31 cellular contexts compared by ENCODE assay signal in genomic region chr5:74477761-74478160, GRCh38.
"Had no signal": no experiment of that assay in that cellular context is flagged by ENCODE, and none has a peak within 500 bp of the region (broad histone marks: within the 10 kb centered on the region; RNA-seq: fewer than 3 reads in every experiment).

No MANE protein-coding gene starts in this region.

- FAIRE-seq: endometrium, frontal cortex, islet of Langerhans, urothelium cell line had no signal

- H3K27ac ChIP-seq: breast epithelium, epithelial cell of prostate, esophagus squamous epithelium, left lung, lower lobe of right lung, parathyroid adenoma, suprapubic skin, transverse colon had no signal

- H3K36me3 Mint-ChIP-seq: activated naive CD4-positive, alpha-beta T cell treated with anti-CD3 and anti-CD28 coated beads, Interleukin-2, amount 50 U/mL, for 72 hours; natural killer cell had no signal

- H3K36me3 ChIP-seq: breast epithelium, esophagus squamous epithelium, left lung, lower lobe of right lung, suprapubic skin, transverse colon had no signal

- H3K9me3 Mint-ChIP-seq: activated CD4-positive, alpha-beta memory T cell treated with anti-CD3 and anti-CD28 coated beads, Interleukin-2, amount 10 ng/mL, durations not matched to agents 7 days and 5 days; activated CD4-positive, alpha-beta T cell treated with anti-CD3 and anti-CD28 coated beads, Interleukin-2, amount 10 ng/mL, durations not matched to agents 7 days and 5 days; activated naive CD4-positive, alpha-beta T cell treated with anti-CD3 and anti-CD28 coated beads, Interleukin-2, amount 50 U/mL, for 72 hours; activated T-cell treated with anti-CD3 and anti-CD28 coated beads, Interleukin-2, amount 50 U/mL, for 24 hours; activated T-helper 17 cell treated with anti-CD3 and anti-CD28 coated beads, Interleukin-2, amount 50 U/mL, for 72 hours; central memory CD8-positive, alpha-beta T cell; dendritic cell treated with granulocyte-macrophage colony-stimulating factor and Interleukin-4, amounts not matched to agents 40 ng/mL and 50 ng/mL, for 4 days; natural killer cell; T-helper 2 cell treated with Interferon-gamma antibody and Interleukin-4, amounts not matched to agents 5 μg/mL and 100 μg/mL, for 36 hours had no signal

- H3K9me3 ChIP-seq: breast epithelium, esophagus squamous epithelium, left lung, lower lobe of right lung, suprapubic skin, transverse colon had no signal

- DNase-seq: activated CD4-positive, alpha-beta memory T cell treated with anti-CD3 and anti-CD28 coated beads, Interleukin-2, amount 10 ng/mL, durations not matched to agents 7 days and 5 days; activated CD4-positive, alpha-beta T cell treated with anti-CD3 and anti-CD28 coated beads for 1 hour; activated CD4-positive, alpha-beta T cell treated with anti-CD3 and anti-CD28 coated beads, Interleukin-2, amount 10 ng/mL, durations not matched to agents 7 days and 5 days; activated CD8-positive, alpha-beta memory T cell treated with anti-CD3 and anti-CD28 coated beads, Interleukin-2, amount 50 U/mL, for 48 hours; activated naive CD4-positive, alpha-beta T cell; activated T-cell treated with anti-CD3 and anti-CD28 coated beads, Interleukin-2, amount 50 U/mL, for 24 hours; effector CD4-positive, alpha-beta T cell; esophagus squamous epithelium; left lung; lower lobe of right lung; mesendoderm; natural killer cell; occipital lobe; stimulated activated CD4-positive, alpha-beta T cell treated with anti-CD3 and anti-CD28 coated beads, Interleukin-15, amount 100 ng/mL, for 24 hours; stimulated activated naive CD4-positive, alpha-beta T cell; T-helper 1 cell; transverse colon had no signal

- H3K27ac Mint-ChIP-seq: activated CD4-positive, alpha-beta memory T cell treated with anti-CD3 and anti-CD28 coated beads, Interleukin-2, amount 10 ng/mL, durations not matched to agents 7 days and 5 days; activated CD4-positive, alpha-beta T cell treated with anti-CD3 and anti-CD28 coated beads, Interleukin-2, amount 10 ng/mL, durations not matched to agents 7 days and 5 days; activated naive CD4-positive, alpha-beta T cell treated with anti-CD3 and anti-CD28 coated beads, Interleukin-2, amount 50 U/mL, for 72 hours; activated T-cell treated with anti-CD3 and anti-CD28 coated beads, Interleukin-2, amount 50 U/mL, for 24 hours; activated T-helper 17 cell treated with anti-CD3 and anti-CD28 coated beads, Interleukin-2, amount 50 U/mL, for 72 hours; dendritic cell treated with granulocyte-macrophage colony-stimulating factor and Interleukin-4, amounts not matched to agents 40 ng/mL and 50 ng/mL, for 4 days; natural killer cell; T-helper 2 cell treated with Interferon-gamma antibody and Interleukin-4, amounts not matched to agents 5 μg/mL and 100 μg/mL, for 36 hours had no signal

- H3K4me1 Mint-ChIP-seq: activated T-helper 17 cell treated with anti-CD3 and anti-CD28 coated beads, Interleukin-2, amount 50 U/mL, for 72 hours; natural killer cell had no signal

- H3K9ac ChIP-seq: parathyroid adenoma had no signal

- H3K4me3 Mint-ChIP-seq: activated CD4-positive, alpha-beta memory T cell treated with anti-CD3 and anti-CD28 coated beads, Interleukin-2, amount 10 ng/mL, durations not matched to agents 7 days and 5 days; activated CD4-positive, alpha-beta T cell treated with anti-CD3 and anti-CD28 coated beads, Interleukin-2, amount 10 ng/mL, durations not matched to agents 7 days and 5 days; activated T-cell treated with anti-CD3 and anti-CD28 coated beads, Interleukin-2, amount 50 U/mL, for 24 hours; activated T-helper 17 cell treated with anti-CD3 and anti-CD28 coated beads, Interleukin-2, amount 50 U/mL, for 72 hours; central memory CD8-positive, alpha-beta T cell; dendritic cell treated with granulocyte-macrophage colony-stimulating factor and Interleukin-4, amounts not matched to agents 40 ng/mL and 50 ng/mL, for 4 days; natural killer cell; T-helper 2 cell treated with Interferon-gamma antibody and Interleukin-4, amounts not matched to agents 5 μg/mL and 100 μg/mL, for 36 hours had no signal

- H3K79me2 ChIP-seq: parathyroid adenoma had no signal

- H3K4me1 ChIP-seq: breast epithelium, esophagus squamous epithelium, left lung, lower lobe of right lung, parathyroid adenoma, suprapubic skin, transverse colon had no signal

- H3K27me3 Mint-ChIP-seq: activated CD4-positive, alpha-beta T cell treated with anti-CD3 and anti-CD28 coated beads, Interleukin-2, amount 10 ng/mL, durations not matched to agents 7 days and 5 days; dendritic cell treated with granulocyte-macrophage colony-stimulating factor and Interleukin-4, amounts not matched to agents 40 ng/mL and 50 ng/mL, for 4 days had no signal

- H3K4me3 ChIP-seq: breast epithelium, esophagus squamous epithelium, left lung, lower lobe of right lung, suprapubic skin, transverse colon had no signal

- ATAC-seq: activated naive CD4-positive, alpha-beta T cell treated with anti-CD3 and anti-CD28 coated beads, Interleukin-2, amount 50 U/mL, for 72 hours; activated T-helper 17 cell treated with anti-CD3 and anti-CD28 coated beads, Interleukin-2, amount 50 U/mL, for 72 hours; left lung; lower lobe of right lung; natural killer cell; right cardiac atrium had no signal

- H3K27me3 ChIP-seq: breast epithelium, esophagus squamous epithelium, left lung, suprapubic skin, transverse colon had no signal
